2 cellular contexts compared by ENCODE assay signal in the genomic region with DNA sequence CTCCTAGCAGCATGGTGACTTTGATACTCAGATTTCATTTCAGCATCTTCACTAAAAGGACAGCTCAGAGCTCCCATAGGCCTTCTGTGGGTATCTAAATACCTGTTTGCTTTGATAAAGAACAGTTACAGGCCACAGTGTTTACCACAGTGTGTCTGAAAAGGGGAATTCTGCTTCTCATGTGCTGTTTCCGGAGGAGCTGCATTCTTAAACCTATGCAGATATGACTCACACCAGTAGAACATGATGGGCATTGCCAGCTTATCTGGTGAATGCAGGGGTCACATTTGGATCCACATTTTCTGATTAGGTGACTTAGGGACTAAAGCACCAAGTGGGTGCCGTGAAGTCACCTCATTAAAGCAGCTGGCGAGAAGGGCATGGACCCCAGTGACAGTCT.
TF ChIP-seq lines count a peak whose summit lies in the region.

No MANE protein-coding gene starts in this region.

TF ChIP-seq in GM12878, 131 proteins besides CTCF, POLR2A, EP300 and RAD21 (continued from another document and continues in another):
- TF ChIP-seq ZSCAN29 (IDR thresholded peaks at IDR 0.05) (no peak), BHLHE40 (IDR thresholded peaks at IDR 0.05; ENCODE audit: borderline replicate concordance in 1 of 2, low read depth in 2 of 2, low read length in 1 of 2) (peak; percentile 71 to 72), HSF1 (IDR thresholded peaks at IDR 0.05; ENCODE audit: low read depth, low read length) (no peak), MEF2A (IDR thresholded peaks at IDR 0.05; ENCODE audit: insufficient read depth, low read depth, low read length) (no peak), SUZ12 (IDR thresholded peaks at IDR 0.05; ENCODE audit: unreplicated experiment) (no peak), YBX1 (IDR thresholded peaks at IDR 0.05) (no peak), NR2C2 (IDR thresholded peaks at IDR 0.05; ENCODE audit: borderline replicate concordance, control insufficient read depth, insufficient read length, low read depth) (no peak), ZBTB4 (CRISPR knock-in tag; IDR thresholded peaks at IDR 0.05) (no peak), IKZF1 (conservative IDR thresholded peaks at IDR 0.05) (peak; percentile 68), ZBTB40 (IDR thresholded peaks at IDR 0.05; ENCODE audit: borderline replicate concordance) (no peak), CBFB (IDR thresholded peaks at IDR 0.05; ENCODE audit: low read depth) (peak; percentile 41; the same call in 1 of the 2 replicates)
- TF ChIP-seq, protein P1, sequence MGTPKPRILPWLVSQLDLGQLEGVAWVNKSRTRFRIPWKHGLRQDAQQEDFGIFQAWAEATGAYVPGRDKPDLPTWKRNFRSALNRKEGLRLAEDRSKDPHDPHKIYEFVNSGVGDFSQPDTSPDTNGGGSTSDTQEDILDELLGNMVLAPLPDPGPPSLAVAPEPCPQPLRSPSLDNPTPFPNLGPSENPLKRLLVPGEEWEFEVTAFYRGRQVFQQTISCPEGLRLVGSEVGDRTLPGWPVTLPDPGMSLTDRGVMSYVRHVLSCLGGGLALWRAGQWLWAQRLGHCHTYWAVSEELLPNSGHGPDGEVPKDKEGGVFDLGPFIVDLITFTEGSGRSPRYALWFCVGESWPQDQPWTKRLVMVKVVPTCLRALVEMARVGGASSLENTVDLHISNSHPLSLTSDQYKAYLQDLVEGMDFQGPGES (IDR thresholded peaks at IDR 0.05): no peak
- TF ChIP-seq, protein P2, sequence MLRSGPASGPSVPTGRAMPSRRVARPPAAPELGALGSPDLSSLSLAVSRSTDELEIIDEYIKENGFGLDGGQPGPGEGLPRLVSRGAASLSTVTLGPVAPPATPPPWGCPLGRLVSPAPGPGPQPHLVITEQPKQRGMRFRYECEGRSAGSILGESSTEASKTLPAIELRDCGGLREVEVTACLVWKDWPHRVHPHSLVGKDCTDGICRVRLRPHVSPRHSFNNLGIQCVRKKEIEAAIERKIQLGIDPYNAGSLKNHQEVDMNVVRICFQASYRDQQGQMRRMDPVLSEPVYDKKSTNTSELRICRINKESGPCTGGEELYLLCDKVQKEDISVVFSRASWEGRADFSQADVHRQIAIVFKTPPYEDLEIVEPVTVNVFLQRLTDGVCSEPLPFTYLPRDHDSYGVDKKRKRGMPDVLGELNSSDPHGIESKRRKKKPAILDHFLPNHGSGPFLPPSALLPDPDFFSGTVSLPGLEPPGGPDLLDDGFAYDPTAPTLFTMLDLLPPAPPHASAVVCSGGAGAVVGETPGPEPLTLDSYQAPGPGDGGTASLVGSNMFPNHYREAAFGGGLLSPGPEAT (IDR thresholded peaks at IDR 0.05; ENCODE audit: low read depth): peak; percentile 87

TF ChIP-seq in HEK293T, 16 proteins besides CTCF, POLR2A, EP300 and RAD21 (continued from another document):
- no peak for TF ChIP-seq PKNOX1 (IDR thresholded peaks at IDR 0.05)
- TF ChIP-seq FOXM1 (IDR thresholded peaks at IDR 0.05; ENCODE audit: borderline replicate concordance): no peak
- TF ChIP-seq SP1 (IDR thresholded peaks at IDR 0.05): no peak
- no peak for TF ChIP-seq ARNT (IDR thresholded peaks at IDR 0.05)
- TF ChIP-seq FOXA1 (IDR thresholded peaks at IDR 0.05): no peak
- TF ChIP-seq NFRKB (IDR thresholded peaks at IDR 0.05): no peak
- no peak for TF ChIP-seq BHLHE40 (IDR thresholded peaks at IDR 0.05; ENCODE audit: borderline replicate concordance)
- no peak for TF ChIP-seq TARDBP (IDR thresholded peaks at IDR 0.05)
- no peak for TF ChIP-seq LEF1 (IDR thresholded peaks at IDR 0.05; ENCODE audit: borderline replicate concordance)
- TF ChIP-seq ELF4 (IDR thresholded peaks at IDR 0.05): no peak
- TF ChIP-seq SUZ12 (IDR thresholded peaks at IDR 0.05): no peak
